15 cellular contexts compared by ENCODE assay signal in genomic region chr15:22893081-22893480, GRCh38. TPM values are rescaled to one million over a fixed set of nuclear protein-coding genes. Genes with fewer than 3 reads are reported as not detected.
DNase-seq lines count a peak whose midpoint lies in the region; ATAC-seq and TF ChIP-seq lines count a peak whose summit lies in the region.
"Had no signal": no experiment of that assay in that cellular context is flagged by ENCODE, and none has a peak within 500 bp of the region (broad histone marks: within the 10 kb centered on the region; RNA-seq: fewer than 3 reads in every experiment).

No MANE protein-coding gene starts in this region.

- H3K4me3 Mint-ChIP-seq in endodermal cell, result peak overlapping the region; percentile 7
- no peak overlapping the region for H3K4me3 Mint-ChIP-seq in neural crest cell
- H3K4me3 Mint-ChIP-seq: B cell; CD4-positive, alpha-beta T cell; HFFc6 had no signal

- peaks cover 16% of the 10 kb centered on the region for H3K4me1 Mint-ChIP-seq in endodermal cell
- H3K4me1 Mint-ChIP-seq in neural crest cell, result no peaks in the 10 kb centered on the region
- H3K4me1 Mint-ChIP-seq: B cell had no signal

- H3K4me1 ChIP-seq in left ventricle myocardium inferior, result peaks cover under 1% of the 10 kb centered on the region
- peaks cover 14% of the 10 kb centered on the region for H3K4me1 ChIP-seq in endodermal cell (ENCODE audit: control insufficient read depth, insufficient read depth, low read length)
- no peaks in the 10 kb centered on the region for H3K4me1 ChIP-seq in esophagus muscularis mucosa

- TF ChIP-seq EP300 in esophagus muscularis mucosa (IDR thresholded peaks at IDR 0.05), result no peak

- no peak overlapping the region for H3K27ac ChIP-seq in left ventricle myocardium inferior (replicated peaks)
- peak overlapping the region; percentile 19 for H3K27ac ChIP-seq in endodermal cell (ENCODE audit: low read depth, low read length)
- no peak overlapping the region for H3K27ac ChIP-seq in esophagus muscularis mucosa (replicated peaks in 1 of 4)

- H3K27me3 Mint-ChIP-seq in endodermal cell (ENCODE audit: insufficient read depth), result no peaks in the 10 kb centered on the region
- no peaks in the 10 kb centered on the region for H3K27me3 Mint-ChIP-seq in neural crest cell (ENCODE audit: low read depth)
- H3K27me3 Mint-ChIP-seq: B cell; CD4-positive, alpha-beta T cell had no signal

- H3K36me3 Mint-ChIP-seq in endodermal cell (ENCODE audit: low read depth) (peaks cover 53% of the 10 kb centered on the region), neural crest cell (ENCODE audit: low read depth) (peaks cover 12% of the 10 kb centered on the region)

- ATAC-seq in Right ventricle myocardium inferior, result no peak
- no peak for ATAC-seq in HG03460 (IDR thresholded peaks at IDR 0.05; ENCODE audit: unreplicated experiment)
- ATAC-seq in GM21576 (IDR thresholded peaks at IDR 0.05; ENCODE audit: unreplicated experiment), result no peak

- H3K27me3 ChIP-seq in left ventricle myocardium inferior (ENCODE audit: low read depth) (no peaks in the 10 kb centered on the region), endodermal cell (ENCODE audit: control insufficient read depth, insufficient read depth, low read length, poor library complexity, severe bottlenecking) (no peaks in the 10 kb centered on the region), esophagus muscularis mucosa (no peaks in the 10 kb centered on the region)

- H3K9ac ChIP-seq in endodermal cell (ENCODE audit: extremely low read depth, low read length, poor library complexity, severe bottlenecking), result peak overlapping the region; percentile 59

- H3K36me3 ChIP-seq in left ventricle myocardium inferior, result peaks cover 60% of the 10 kb centered on the region
- H3K36me3 ChIP-seq in endodermal cell (ENCODE audit: control insufficient read depth, insufficient read depth, low read length), result peaks cover 44% of the 10 kb centered on the region
- peaks cover 27 to 91% (median 79%) of the 10 kb centered on the region in 4 donors for H3K36me3 ChIP-seq in esophagus muscularis mucosa

- no peak for TF ChIP-seq POLR2A in esophagus muscularis mucosa (IDR thresholded peaks at IDR 0.05; ENCODE audit: low read depth)

- intact Hi-C loops in left ventricle myocardium inferior (cut with micrococcal nuclease) (no loop called here), Right ventricle myocardium inferior (cut with DNase I) (no loop called here), esophagus muscularis mucosa (cut with DNase I) (no loop called here)

- H3K27ac Mint-ChIP-seq in endodermal cell, result peak overlapping the region; percentile 91
- peak overlapping the region; percentile 35 for H3K27ac Mint-ChIP-seq in neural crest cell (ENCODE audit: unreplicated experiment)
- H3K27ac Mint-ChIP-seq: B cell; CD4-positive, alpha-beta T cell; HFFc6 had no signal

- no peak for TF ChIP-seq CTCF in left ventricle myocardium inferior (IDR thresholded peaks at IDR 0.05; ENCODE audit: borderline replicate concordance)
- no peak for TF ChIP-seq CTCF in endodermal cell (conservative IDR thresholded peaks at IDR 0.05)
- no peak for TF ChIP-seq CTCF in neural crest cell (conservative IDR thresholded peaks at IDR 0.05)
- TF ChIP-seq CTCF in esophagus muscularis mucosa (IDR thresholded peaks at IDR 0.05), result no peak

- H3K9me3 ChIP-seq in left ventricle myocardium inferior (replicated peaks) (no peaks in the 10 kb centered on the region), endodermal cell (ENCODE audit: control insufficient read depth, low read length) (no peaks in the 10 kb centered on the region), esophagus muscularis mucosa (no peaks in the 10 kb centered on the region)

- WGBS in endodermal cell (ENCODE audit: insufficient coverage in 1 of 2, insufficient read length in 1 of 2), 2 experiments, result 87 to 96% methylated on average over 16 to 17 of the region's 17 CpGs
- 95% methylated on average over 17 of the region's 17 CpGs for WGBS in esophagus muscularis mucosa

- H3K9me3 Mint-ChIP-seq in endodermal cell, result no peaks in the 10 kb centered on the region
- H3K9me3 Mint-ChIP-seq in neural crest cell, result no peaks in the 10 kb centered on the region
- H3K9me3 Mint-ChIP-seq: CD4-positive, alpha-beta T cell; HFFc6 had no signal

- no peak overlapping the region for H3K4me3 ChIP-seq in left ventricle myocardium inferior
- peak overlapping the region; percentile 59 for H3K4me3 ChIP-seq in endodermal cell (ENCODE audit: low read length)
- no peak overlapping the region for H3K4me3 ChIP-seq in esophagus muscularis mucosa

- DNase-seq in left ventricle myocardium inferior, result peak; percentile 4
- no peak for DNase-seq in Right ventricle myocardium inferior (ENCODE audit: missing footprints)
- DNase-seq in endodermal cell, result peak; percentile 54
- DNase-seq in neural crest cell (ENCODE audit: low read depth, low spot score), result no peak
- DNase-seq in esophagus muscularis mucosa (ENCODE audit: extremely low spot score), result no peak
- DNase-seq: C1 segment of cervical spinal cord; CD4-positive, alpha-beta T cell; DMS153; DMS79 treated with DMSO at 0.1 percent for 48 hours; EL; HCEC 1CT; HFFc6 had no signal

RNA-seq across cellular contexts. Expression of gene NIPA2, which starts 54.6 kb away (rescaled TPM):
- total RNA-seq in left ventricle myocardium inferior (21.4 TPM), Right ventricle myocardium inferior (22.6 TPM), endodermal cell (10 to 100 TPM; 57.0 to 58.3 TPM), neural crest cell (49.9 and 53.5 TPM in 2 replicates), esophagus muscularis mucosa (10 to 100 TPM; 29.9 to 41.3 (median 34.5) TPM)
- polyA plus RNA-seq in endodermal cell (2013, experiment 1 of 2), result 48.5 TPM
- polyA plus RNA-seq in endodermal cell (2013, experiment 2 of 2), result 43.7 TPM

Comparison
In these comparisons a context has a peak if more than half of its experiments do, and no peak if none do; other contexts are left out.
1. DNase-seq: peak in left ventricle myocardium inferior (single experiment) and endodermal cell (single experiment); none in Right ventricle myocardium inferior (single experiment), neural crest cell (single experiment) and esophagus muscularis mucosa (single experiment).